ENCODE assay signal across 8 cellular contexts in the genomic region with DNA sequence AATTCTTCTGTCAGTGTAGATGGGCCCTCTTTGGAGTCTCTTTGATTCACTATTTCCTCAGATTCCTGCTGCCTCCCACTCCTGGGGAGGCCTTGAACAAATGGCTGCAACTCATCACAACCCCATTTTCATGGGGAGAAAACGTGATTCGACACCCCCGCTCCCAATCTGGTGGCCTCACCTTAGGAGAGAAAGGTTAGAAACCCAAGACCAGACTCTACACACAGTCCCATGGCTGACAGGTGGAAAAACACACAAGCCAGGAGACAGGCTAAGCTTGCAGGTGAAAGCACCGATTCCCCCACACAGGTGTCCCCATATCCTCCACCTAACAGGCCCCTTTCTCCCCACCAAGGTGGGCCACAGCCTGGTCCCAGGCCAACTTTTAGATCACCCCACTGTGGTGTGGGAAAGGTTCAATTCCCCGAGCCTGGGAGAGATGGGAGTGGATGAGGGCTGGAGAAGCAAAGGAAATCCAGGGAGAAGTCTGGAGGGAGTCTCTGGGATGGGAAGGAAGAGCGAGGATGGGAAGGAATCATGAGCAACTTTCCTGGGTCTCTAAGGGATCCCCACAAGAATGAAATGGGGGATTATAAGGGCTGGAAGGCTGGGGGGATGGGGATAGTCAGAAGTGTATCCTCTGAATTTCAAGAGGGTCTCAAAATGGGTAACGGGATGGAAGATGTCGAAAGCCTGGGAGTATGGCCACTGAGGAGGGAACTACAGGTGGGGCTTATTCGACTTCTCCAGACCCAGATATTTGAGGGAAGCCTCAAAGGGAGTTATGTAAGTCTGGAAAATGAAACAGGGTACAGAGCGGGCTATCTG. TPM values are rescaled to one million over a fixed set of nuclear protein-coding genes. Genes with fewer than 3 reads are reported as not detected.
A peak's percentile ranks its signal among the peaks of the same experiment; 100 is the strongest.
DNase-seq lines count a peak whose midpoint lies in the region; ATAC-seq and TF ChIP-seq lines count a peak whose summit lies in the region.

No MANE protein-coding gene starts in this region.

- no peak for TF ChIP-seq EP300 in tibial nerve (IDR thresholded peaks at IDR 0.05)

- H3K4me1 ChIP-seq in heart right ventricle: peaks cover 28 to 72% (median 64%) of the 10 kb centered on the region in 9 donors
- H3K4me1 ChIP-seq in tibial nerve: peaks cover 0 to 73% (median 39%) of the 10 kb centered on the region in 4 donors

- DNase-seq in heart right ventricle: no peak
- DNase-seq in left cardiac atrium: no peak
- DNase-seq in astrocyte of the hippocampus (ENCODE audit: low read depth, low spot score): peak; percentile 18
- DNase-seq in lower leg skin (ENCODE audit: low spot score in 2 of 2): no peak
- no peak for DNase-seq in tibial nerve (ENCODE audit: low spot score in 2 of 2)
- DNase-seq in NCI-H345 treated with DMSO at 0.1 percent for 48 hours (lab: John Stamatoyannopoulos, UW; ENCODE audit: unreplicated experiment): no peak

- H3K27me3 ChIP-seq in heart right ventricle (no peaks in the 10 kb centered on the region), tibial nerve (no peaks in the 10 kb centered on the region)

- H3K9me3 ChIP-seq in heart right ventricle (no peaks in the 10 kb centered on the region), tibial nerve (no peaks in the 10 kb centered on the region)

- intact Hi-C loops in heart right ventricle (cut with DNase I) (loop anchor here in 6 of 10 donors (2.0 to 10.0 kb wide), 10 partner anchors 52 to 276 kb away; a partner anchor contains a TSS), left cardiac atrium (cut with DNase I) (loop anchor here in 1 of 2 donors (10.0 kb wide), 1 partner anchor 128 kb away; no protein-coding TSS in a partner anchor), lower leg skin (cut with DNase I; ENCODE audit: low total_unique reads) (no loop called here)

- TF ChIP-seq CTCF in heart right ventricle (IDR thresholded peaks at IDR 0.05): no peak
- TF ChIP-seq CTCF in lower leg skin (IDR thresholded peaks at IDR 0.05): no peak
- no peak for TF ChIP-seq CTCF in tibial nerve (IDR thresholded peaks at IDR 0.05)

- TF ChIP-seq POLR2A in lower leg skin (IDR thresholded peaks at IDR 0.05): no peak
- TF ChIP-seq POLR2A in tibial nerve (IDR thresholded peaks at IDR 0.05): no peak

- H3K27ac ChIP-seq in heart right ventricle: peak overlapping the region; percentile 88 to 99 (median 95)
- peak overlapping the region; percentile 78 to 93 (median 89) for H3K27ac ChIP-seq in tibial nerve

- H3K36me3 ChIP-seq in heart right ventricle: peaks cover 0 to 36% (median 5%) of the 10 kb centered on the region in 9 donors
- H3K36me3 ChIP-seq in tibial nerve: peaks cover 0 to 26% (median 0%) of the 10 kb centered on the region in 3 donors

- ATAC-seq in heart right ventricle (peak in 3 of 8 donors; percentile 2 to 5 (median 2)), left cardiac atrium (no peak), GM19395 (IDR thresholded peaks at IDR 0.05; ENCODE audit: unreplicated experiment) (no peak), GM21717 (IDR thresholded peaks at IDR 0.05; ENCODE audit: unreplicated experiment) (no peak)

- WGBS in heart right ventricle, 2 donors: 26 to 31% methylated on average over 10 of the region's 10 CpGs
- WGBS in lower leg skin, 2 donors: 25 to 27% methylated on average over 10 of the region's 10 CpGs
- WGBS in tibial nerve, 2 donors: 30 to 39% methylated on average over 10 of the region's 10 CpGs

- peak overlapping the region; percentile 70 to 100 (median 98) for H3K4me3 ChIP-seq in heart right ventricle
- peak overlapping the region; percentile 83 for H3K4me3 ChIP-seq in lower leg skin (ENCODE audit: low read depth, poor library complexity, severe bottlenecking)
- peak overlapping the region; percentile 80 to 99 (median 95) for H3K4me3 ChIP-seq in tibial nerve

RNA-seq across cellular contexts. Expression of a gene that starts 0.9 kb away (rescaled TPM):
- total RNA-seq in heart right ventricle: 10 to 100 TPM in 2 of 10 donors, 1 to 10 TPM in 8; 5.6 to 12.3 (median 7.9) TPM
- 1 to 10 TPM; 1.7 to 3.0 TPM for polyA plus RNA-seq in heart right ventricle
- total RNA-seq in left cardiac atrium: 1 to 10 TPM; 6.9 to 8.0 TPM
- 10 to 100 TPM; 10.5 to 12.1 (median 11.7) TPM for total RNA-seq in lower leg skin
- 1 to 10 TPM; 4.2 to 7.2 (median 6.3) TPM for total RNA-seq in tibial nerve

RNA-seq across cellular contexts. Expression of a gene that starts 1.1 kb away (rescaled TPM):
- total RNA-seq in heart right ventricle: 10 to 100 TPM; 25.9 to 32.9 (median 27.9) TPM
- polyA plus RNA-seq in heart right ventricle: 10 to 100 TPM in 1 of 2 donors, 1 to 10 TPM in 1; 9.7 to 11.7 TPM
- 10 to 100 TPM; 25.5 to 28.6 TPM for total RNA-seq in left cardiac atrium
- total RNA-seq in lower leg skin: 10 to 100 TPM; 15.6 to 29.7 (median 21.6) TPM
- total RNA-seq in tibial nerve: 10 to 100 TPM; 26.0 to 49.4 (median 32.4) TPM
